In genomic region chr11:130451261-130452019, GRCh38 we compare ENCODE assay signal across 14 cellular contexts. TPM values are rescaled to one million over a fixed set of nuclear protein-coding genes. Genes with fewer than 3 reads are reported as not detected.
DNase-seq lines count a peak whose midpoint lies in the region; ATAC-seq and TF ChIP-seq lines count a peak whose summit lies in the region.
"Had no signal": no experiment of that assay in that cellular context is flagged by ENCODE, and none has a peak within 500 bp of the region (broad histone marks: within the 10 kb centered on the region; RNA-seq: fewer than 3 reads in every experiment).

No MANE protein-coding gene starts in this region.

- H3K9me3 ChIP-seq in SK-N-SH (no peaks in the 10 kb centered on the region), upper lobe of right lung (no peaks in the 10 kb centered on the region)

- peak overlapping the region; percentile 96 to 98 (median 98) for H3K4me3 Mint-ChIP-seq in nephron
- H3K4me3 Mint-ChIP-seq: activated naive CD4-positive, alpha-beta T cell treated with anti-CD3 and anti-CD28 coated beads, Interleukin-2, amount 50 U/mL, for 24 hours; IgD-negative memory B cell; T-helper 1 cell treated with Interleukin-12 subunit alpha and Interleukin-12 subunit beta and Interleukin-4 antibody, amounts not matched to agents 30 μg/mL and 1 μg/mL, for 36 hours had no signal

- H3K4me3 ChIP-seq in SK-N-SH (ENCODE audit: low read depth in 2 of 2, low read length in 1 of 2) (no peak overlapping the region), upper lobe of right lung (peak overlapping the region; percentile 62)

- peak overlapping the region; percentile 98; the same call in 1 of the 2 replicates for H3K4me2 ChIP-seq in SK-N-SH

- H3K4me1 ChIP-seq in SK-N-SH (ENCODE audit: control insufficient read depth in 1 of 2, insufficient read depth in 2 of 2, low read depth in 1 of 2, low read length in 1 of 2) (peaks cover 8 to 9% of the 10 kb centered on the region in 2 experiments; a peak in 2 of 4 replicates), upper lobe of right lung (peaks cover 5% of the 10 kb centered on the region)

- H3K27me3 ChIP-seq in SK-N-SH (ENCODE audit: insufficient read depth), result no peaks in the 10 kb centered on the region
- H3K27me3 ChIP-seq in upper lobe of right lung, result peaks cover 11% of the 10 kb centered on the region

- no peak for TF ChIP-seq EP300 in SK-N-SH (IDR thresholded peaks at IDR 0.05; ENCODE audit: borderline replicate concordance in 1 of 2, low read depth in 1 of 2, low read length in 1 of 2)

- no peak overlapping the region for H2AFZ ChIP-seq in SK-N-SH (ENCODE audit: low read depth)

- no peak for TF ChIP-seq RAD21 in SK-N-SH (IDR thresholded peaks at IDR 0.05; ENCODE audit: low read length)

- peaks cover 45% of the 10 kb centered on the region for H3K36me3 Mint-ChIP-seq in nephron (ENCODE audit: low read depth)
- H3K36me3 Mint-ChIP-seq: activated naive CD4-positive, alpha-beta T cell treated with anti-CD3 and anti-CD28 coated beads, Interleukin-2, amount 50 U/mL, for 24 hours had no signal

- POLR2A ChIA-PET in SK-N-SH (lab: Yijun Ruan, JAX), result no interaction called here

- peak overlapping the region; percentile 82 to 93 (median 89) for H3K27ac Mint-ChIP-seq in nephron
- H3K27ac Mint-ChIP-seq: activated naive CD4-positive, alpha-beta T cell treated with anti-CD3 and anti-CD28 coated beads, Interleukin-2, amount 50 U/mL, for 24 hours; IgD-negative memory B cell; T-helper 1 cell treated with Interleukin-12 subunit alpha and Interleukin-12 subunit beta and Interleukin-4 antibody, amounts not matched to agents 30 μg/mL and 1 μg/mL, for 36 hours had no signal

- CTCF ChIA-PET in SK-N-SH (lab: Yijun Ruan, JAX), result interaction anchor here (1.2 to 3.0 kb wide), 4 partner anchors 16 to 465 kb away, joined by 3 to 20 read pairs (median 6); partner anchors contain the start of gene SNX19

- no peak for DNase-seq in SK-N-SH
- DNase-seq in fibroblast of the conjunctiva (ENCODE audit: low read depth), result peak; percentile 68
- DNase-seq in upper lobe of right lung, result no peak
- DNase-seq in activated CD8-positive, alpha-beta memory T cell treated with anti-CD3 and anti-CD28 coated beads for 24 hours, result no peak
- DNase-seq in activated effector memory CD4-positive, alpha-beta T cell treated with Interleukin-2 at 50 U/mL for 16 hours, result no peak
- no peak for DNase-seq in NCI-H2081 (lab: John Stamatoyannopoulos, UW)
- DNase-seq: activated CD4-positive, alpha-beta T cell treated with anti-CD3 and anti-CD28 coated beads, Interleukin-2, amount 50 U/mL, for 48 hours; NCI-H1930 had no signal

- peaks cover 3% of the 10 kb centered on the region for H3F3A ChIP-seq in SK-N-SH (replicated peaks; ENCODE audit: insufficient read depth)

- H3K9ac ChIP-seq in SK-N-SH, result no peak overlapping the region

- peaks cover 15% of the 10 kb centered on the region for H3K27me3 Mint-ChIP-seq in nephron (ENCODE audit: low read depth)

- H3K36me3 ChIP-seq in SK-N-SH (replicated peaks in 1 of 2; ENCODE audit: control insufficient read depth in 1 of 2, insufficient read depth in 2 of 2, low read length in 1 of 2) (no peaks in the 10 kb centered on the region), upper lobe of right lung (no peaks in the 10 kb centered on the region)

- H4K20me1 ChIP-seq in SK-N-SH (ENCODE audit: insufficient read depth), result no peaks in the 10 kb centered on the region

- intact Hi-C loops in upper lobe of right lung (cut with DNase I), result no loop called here

- ATAC-seq in SK-N-SH treated with all-trans-retinoic acid at 6 μM for 48 hours (no peak), upper lobe of right lung (no peak)

- TF ChIP-seq CTCF in SK-N-SH (IDR thresholded peaks at IDR 0.05) (no peak), nephron (IDR thresholded peaks at IDR 0.05; ENCODE audit: unreplicated experiment in 3 of 3) (no peak), upper lobe of right lung (IDR thresholded peaks at IDR 0.05) (no peak)

- H3K27ac ChIP-seq in SK-N-SH (ENCODE audit: low read depth in 2 of 2, low read length in 1 of 2) (no peak overlapping the region), upper lobe of right lung (no peak overlapping the region)
- H3K27ac ChIP-seq: 22Rv1 had no signal

- WGBS in SK-N-SH (ENCODE audit: low lambda C conversion rate), result 76% methylated on average over 6 of the region's 6 CpGs

- H3K9me3 Mint-ChIP-seq in nephron, result no peaks in the 10 kb centered on the region
- H3K9me3 Mint-ChIP-seq: activated naive CD4-positive, alpha-beta T cell treated with anti-CD3 and anti-CD28 coated beads, Interleukin-2, amount 50 U/mL, for 24 hours; IgD-negative memory B cell; T-helper 1 cell treated with Interleukin-12 subunit alpha and Interleukin-12 subunit beta and Interleukin-4 antibody, amounts not matched to agents 30 μg/mL and 1 μg/mL, for 36 hours had no signal

- no peaks in the 10 kb centered on the region; the same call in 1 of the 2 replicates for H3K79me2 ChIP-seq in SK-N-SH (ENCODE audit: insufficient read depth)

- peaks cover 63% of the 10 kb centered on the region for H3K4me1 Mint-ChIP-seq in nephron

- H3K9me2 ChIP-seq in SK-N-SH, result no peaks in the 10 kb centered on the region

TF ChIP-seq in SK-N-SH, 30 proteins besides CTCF, POLR2A, EP300 and RAD21:
- TF ChIP-seq RXRA (IDR thresholded peaks at IDR 0.05; ENCODE audit: borderline replicate concordance, low read depth), result no peak
- no peak for TF ChIP-seq CHD2 (IDR thresholded peaks at IDR 0.05; ENCODE audit: low read length, partially characterized antibody)
- no peak for TF ChIP-seq GATA2 (CRISPR knock-in tag; IDR thresholded peaks at IDR 0.05)
- no peak for TF ChIP-seq TCF12 (IDR thresholded peaks at IDR 0.05)
- TF ChIP-seq, protein P1, sequence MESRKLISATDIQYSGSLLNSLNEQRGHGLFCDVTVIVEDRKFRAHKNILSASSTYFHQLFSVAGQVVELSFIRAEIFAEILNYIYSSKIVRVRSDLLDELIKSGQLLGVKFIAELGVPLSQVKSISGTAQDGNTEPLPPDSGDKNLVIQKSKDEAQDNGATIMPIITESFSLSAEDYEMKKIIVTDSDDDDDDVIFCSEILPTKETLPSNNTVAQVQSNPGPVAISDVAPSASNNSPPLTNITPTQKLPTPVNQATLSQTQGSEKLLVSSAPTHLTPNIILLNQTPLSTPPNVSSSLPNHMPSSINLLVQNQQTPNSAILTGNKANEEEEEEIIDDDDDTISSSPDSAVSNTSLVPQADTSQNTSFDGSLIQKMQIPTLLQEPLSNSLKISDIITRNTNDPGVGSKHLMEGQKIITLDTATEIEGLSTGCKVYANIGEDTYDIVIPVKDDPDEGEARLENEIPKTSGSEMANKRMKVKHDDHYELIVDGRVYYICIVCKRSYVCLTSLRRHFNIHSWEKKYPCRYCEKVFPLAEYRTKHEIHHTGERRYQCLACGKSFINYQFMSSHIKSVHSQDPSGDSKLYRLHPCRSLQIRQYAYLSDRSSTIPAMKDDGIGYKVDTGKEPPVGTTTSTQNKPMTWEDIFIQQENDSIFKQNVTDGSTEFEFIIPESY (IDR thresholded peaks at IDR 0.05; ENCODE audit: borderline replicate concordance, low read depth), result no peak
- no peak for TF ChIP-seq RCOR1 (IDR thresholded peaks at IDR 0.05; ENCODE audit: low read length)
- TF ChIP-seq FOXJ3 (CRISPR knock-in tag; IDR thresholded peaks at IDR 0.05), result no peak
- TF ChIP-seq RFX5 (IDR thresholded peaks at IDR 0.05; ENCODE audit: low read length), result no peak
- TF ChIP-seq MAX (IDR thresholded peaks at IDR 0.05; ENCODE audit: low read depth), result no peak

TF ChIP-seq in SK-N-SH treated with all-trans-retinoic acid at 6 μM for 48 hours, 23 proteins besides CTCF, POLR2A, EP300 and RAD21 (continues in another document):
- TF ChIP-seq, protein P2, sequence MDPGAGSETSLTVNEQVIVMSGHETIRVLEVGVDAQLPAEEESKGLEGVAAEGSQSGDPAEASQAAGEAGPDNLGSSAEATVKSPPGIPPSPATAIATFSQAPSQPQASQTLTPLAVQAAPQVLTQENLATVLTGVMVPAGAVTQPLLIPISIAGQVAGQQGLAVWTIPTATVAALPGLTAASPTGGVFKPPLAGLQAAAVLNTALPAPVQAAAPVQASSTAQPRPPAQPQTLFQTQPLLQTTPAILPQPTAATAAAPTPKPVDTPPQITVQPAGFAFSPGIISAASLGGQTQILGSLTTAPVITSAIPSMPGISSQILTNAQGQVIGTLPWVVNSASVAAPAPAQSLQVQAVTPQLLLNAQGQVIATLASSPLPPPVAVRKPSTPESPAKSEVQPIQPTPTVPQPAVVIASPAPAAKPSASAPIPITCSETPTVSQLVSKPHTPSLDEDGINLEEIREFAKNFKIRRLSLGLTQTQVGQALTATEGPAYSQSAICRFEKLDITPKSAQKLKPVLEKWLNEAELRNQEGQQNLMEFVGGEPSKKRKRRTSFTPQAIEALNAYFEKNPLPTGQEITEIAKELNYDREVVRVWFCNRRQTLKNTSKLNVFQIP (CRISPR knock-in tag; IDR thresholded peaks at IDR 0.05; ENCODE audit: borderline replicate concordance, low read depth), result no peak
- no peak for TF ChIP-seq CSDC2 (CRISPR knock-in tag; IDR thresholded peaks at IDR 0.05)
- TF ChIP-seq ZC3H10 (CRISPR knock-in tag; IDR thresholded peaks at IDR 0.05), result no peak
- no peak for TF ChIP-seq TOX (CRISPR knock-in tag; IDR thresholded peaks at IDR 0.05; ENCODE audit: borderline replicate concordance)
- TF ChIP-seq ISL1 (CRISPR knock-in tag; IDR thresholded peaks at IDR 0.05), result no peak
- no peak for TF ChIP-seq ZFP3 (CRISPR knock-in tag; IDR thresholded peaks at IDR 0.05)
- TF ChIP-seq ZNF70 (CRISPR knock-in tag; IDR thresholded peaks at IDR 0.05), result no peak
- TF ChIP-seq, protein P3, sequence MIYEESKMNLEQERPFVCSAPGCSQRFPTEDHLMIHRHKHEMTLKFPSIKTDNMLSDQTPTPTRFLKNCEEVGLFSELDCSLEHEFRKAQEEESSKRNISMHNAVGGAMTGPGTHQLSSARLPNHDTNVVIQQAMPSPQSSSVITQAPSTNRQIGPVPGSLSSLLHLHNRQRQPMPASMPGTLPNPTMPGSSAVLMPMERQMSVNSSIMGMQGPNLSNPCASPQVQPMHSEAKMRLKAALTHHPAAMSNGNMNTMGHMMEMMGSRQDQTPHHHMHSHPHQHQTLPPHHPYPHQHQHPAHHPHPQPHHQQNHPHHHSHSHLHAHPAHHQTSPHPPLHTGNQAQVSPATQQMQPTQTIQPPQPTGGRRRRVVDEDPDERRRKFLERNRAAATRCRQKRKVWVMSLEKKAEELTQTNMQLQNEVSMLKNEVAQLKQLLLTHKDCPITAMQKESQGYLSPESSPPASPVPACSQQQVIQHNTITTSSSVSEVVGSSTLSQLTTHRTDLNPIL (CRISPR knock-in tag; IDR thresholded peaks at IDR 0.05; ENCODE audit: low read depth), result no peak
- no peak for TF ChIP-seq ZFP30 (CRISPR knock-in tag; IDR thresholded peaks at IDR 0.05)
- TF ChIP-seq GLIS3 (CRISPR knock-in tag; IDR thresholded peaks at IDR 0.05), result no peak
- TF ChIP-seq OSR1 (CRISPR knock-in tag; IDR thresholded peaks at IDR 0.05), result no peak
- TF ChIP-seq ZNF8 (CRISPR knock-in tag; IDR thresholded peaks at IDR 0.05), result no peak

RNA-seq across cellular contexts. Expression of gene ADAMTS15, which starts 3.0 kb away (rescaled TPM):
- 0.96 and 1.1 TPM in 2 replicates for polyA plus RNA-seq in SK-N-SH (2012; rRNA removed)
- 0.44 and 0.69 TPM in 2 replicates for polyA plus RNA-seq in SK-N-SH (2012; cell fraction: cytosol; rRNA removed)
- polyA plus RNA-seq in SK-N-SH (2012; cell fraction: nucleus; rRNA removed), result 1.8 and 1.9 TPM in 2 replicates
- 8.2 TPM for total RNA-seq in upper lobe of right lung
- polyA plus RNA-seq: IgD-negative memory B cell had no signal

RNA-seq across cellular contexts. Expression of gene ADAMTS8, which starts 23.0 kb away (rescaled TPM):
- polyA plus RNA-seq in SK-N-SH (2012; rRNA removed), result not detected in 2 replicates
- polyA plus RNA-seq in SK-N-SH (2012; cell fraction: cytosol; rRNA removed), result 0.01 and 0.03 TPM in 2 replicates
- not detected in 2 replicates for polyA plus RNA-seq in SK-N-SH (2012; cell fraction: nucleus; rRNA removed)
- 39.1 TPM for total RNA-seq in upper lobe of right lung
- polyA plus RNA-seq: IgD-negative memory B cell had no signal
